In the genomic region with DNA sequence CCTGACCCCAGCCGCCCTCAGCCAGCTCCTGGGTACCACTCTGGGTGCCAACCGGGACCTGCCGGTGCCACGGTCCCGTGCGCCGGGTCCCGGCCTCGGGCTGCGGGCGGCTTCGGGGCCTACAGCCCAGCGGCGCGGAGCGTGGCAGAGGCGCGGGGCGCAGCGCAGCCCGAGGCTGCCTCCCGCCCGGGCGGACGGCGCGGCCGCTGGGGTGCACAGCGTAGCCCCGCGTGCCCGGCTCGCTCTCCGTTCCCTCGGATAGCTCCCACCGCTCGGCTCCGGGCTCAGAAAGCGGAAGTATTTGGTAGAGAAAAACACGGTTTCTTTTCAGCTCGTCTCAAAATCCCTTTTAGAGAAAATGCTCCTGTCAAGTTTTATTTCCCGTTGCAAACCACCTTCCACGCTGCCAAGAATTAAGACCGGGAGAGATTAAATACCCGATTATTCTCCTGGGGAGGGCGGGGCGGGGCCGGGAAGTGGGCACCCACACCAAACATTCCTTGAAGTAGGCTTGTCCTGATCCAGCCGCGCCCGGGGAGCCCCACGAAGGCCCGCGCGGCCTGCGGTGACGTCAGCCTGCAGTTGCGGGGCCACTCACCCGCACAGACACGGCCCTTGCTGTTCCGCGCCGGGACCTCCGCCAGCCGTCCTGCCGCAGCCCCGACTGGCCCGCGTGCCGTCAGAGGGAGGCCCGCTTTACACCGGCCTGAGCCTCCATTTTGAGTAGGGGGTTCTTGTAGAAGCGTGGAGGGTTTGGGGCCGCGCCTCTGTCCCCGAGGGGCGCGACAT, we compare ENCODE assay signal across 9 cellular contexts. TPM values are rescaled to one million over a fixed set of nuclear protein-coding genes. Genes with fewer than 3 reads are reported as not detected.
DNase-seq lines count a peak whose midpoint lies in the region; FAIRE-seq and TF ChIP-seq lines count a peak whose summit lies in the region.
"Had no signal": no experiment of that assay in that cellular context is flagged by ENCODE, and none has a peak within 500 bp of the region (broad histone marks: within the 10 kb centered on the region; RNA-seq: fewer than 3 reads in every experiment).

No MANE protein-coding gene starts in this region.

- no peaks in the 10 kb centered on the region for H3K9me1 ChIP-seq in endothelial cell of umbilical vein (replicated peaks; ENCODE audit: control insufficient read depth, extremely low read depth, insufficient read depth, low read length)

- H4K20me1 ChIP-seq in MM.1S (ENCODE audit: insufficient read depth, low read length), result 0 out of 2 replicates have a peak, but pooled peaks cover 3% of the 10 kb centered on the region
- H4K20me1 ChIP-seq in endothelial cell of umbilical vein (replicated peaks; ENCODE audit: control insufficient read depth, extremely low read depth, insufficient read depth, low read length), result no peaks in the 10 kb centered on the region

- CTCF ChIA-PET in endothelial cell of umbilical vein (lab: Charles Lee), result interaction anchor here (0.6 to 1.5 kb wide), 6 partner anchors 9 to 901 kb away, joined by 3 to 7 read pairs (median 5); no protein-coding TSS in a partner anchor

- H3K27ac ChIP-seq in MM.1S (ENCODE audit: low read length) (no peak overlapping the region), endothelial cell of umbilical vein (ENCODE audit: insufficient read depth, low read depth, low read length) (no peak overlapping the region)

- peak overlapping the region; percentile 65 for H3K4me3 ChIP-seq in AG09309 (ENCODE audit: control insufficient read depth, low read depth, low read length)
- H3K4me3 ChIP-seq in MM.1S (ENCODE audit: low read length), result peak overlapping the region; percentile 42
- H3K4me3 ChIP-seq in endothelial cell of umbilical vein (replicated peaks in 1 of 3; ENCODE audit: insufficient read depth in 1 of 3, low read depth in 1 of 3, low read length in 3 of 3), result peak overlapping the region; percentile 21 to 44 (median 34)

- H3K4me1 ChIP-seq in MM.1S (ENCODE audit: low read length) (no peaks in the 10 kb centered on the region), endothelial cell of umbilical vein (ENCODE audit: control insufficient read depth, extremely low read depth, insufficient read depth, low read length) (peaks cover 22% of the 10 kb centered on the region)

- TF ChIP-seq POLR2A in endothelial cell of umbilical vein (IDR thresholded peaks at IDR 0.05; ENCODE audit: low read depth, low read length) (no peak), H54 (IDR thresholded peaks at IDR 0.05; ENCODE audit: low read depth, low read length) (no peak)

- BruUV-seq in endothelial cell of umbilical vein (replicated peaks; lab: Mats Ljungman, UMichigan), result no TSS peak

- POLR2A ChIA-PET in endothelial cell of umbilical vein (lab: Charles Lee), result no interaction called here

- TF ChIP-seq CTCF in AG09309 (IDR thresholded peaks at IDR 0.05; ENCODE audit: control insufficient read depth, insufficient read depth, low read depth, low read length, missing control alignments) (no peak), MM.1S (IDR thresholded peaks at IDR 0.05; ENCODE audit: low read length) (no peak), endothelial cell of umbilical vein (IDR thresholded peaks at IDR 0.05; ENCODE audit: extremely low read depth in 1 of 2, insufficient read depth in 1 of 2, low read depth in 1 of 2, low read length in 2 of 2) (no peak), nephron progenitor cell (IDR thresholded peaks at IDR 0.05) (no peak)

- no peak overlapping the region for H3K27ac Mint-ChIP-seq in nephron progenitor cell
- H3K27ac Mint-ChIP-seq in activated T-helper 1 cell treated with anti-CD3 and anti-CD28 coated beads, Interleukin-12 subunit alpha, Interleukin-12 subunit beta, Interleukin-2, Interleukin-4 antibody, amounts not matched to agents 30 ng/mL and 10 ng/mL and 1 ng/mL, durations not matched to agents 14 hours and 24 hours and 36 hours, result no peak overlapping the region

- no peak overlapping the region for H2AFZ ChIP-seq in MM.1S (ENCODE audit: low read length)
- peak overlapping the region; percentile 58 for H2AFZ ChIP-seq in endothelial cell of umbilical vein (ENCODE audit: low read depth, low read length)

- H3K4me2 ChIP-seq in MM.1S (ENCODE audit: low read depth, low read length), result peak overlapping the region; percentile 79
- peak overlapping the region; percentile 46 for H3K4me2 ChIP-seq in endothelial cell of umbilical vein (ENCODE audit: insufficient read depth, low read length)

- H3K36me3 ChIP-seq in MM.1S (replicated peaks; ENCODE audit: insufficient read depth, low read length) (no peaks in the 10 kb centered on the region), endothelial cell of umbilical vein (ENCODE audit: control insufficient read depth in 2 of 2, extremely low read depth in 1 of 2, insufficient read depth in 2 of 2, low read length in 2 of 2) (no peaks in the 10 kb centered on the region)

- H3F3A ChIP-seq in MM.1S (ENCODE audit: insufficient read depth, low read length), result no peaks in the 10 kb centered on the region

- FAIRE-seq in endothelial cell of umbilical vein (lab: Jason Lieb, UNC) (no peak), H54 (lab: Jason Lieb, UNC) (no peak)
- FAIRE-seq: G401.6 had no signal

- peaks cover 100% of the 10 kb centered on the region for H3K27me3 Mint-ChIP-seq in nephron progenitor cell (ENCODE audit: low read depth, poor library complexity)
- H3K27me3 Mint-ChIP-seq in activated T-helper 1 cell treated with anti-CD3 and anti-CD28 coated beads, Interleukin-12 subunit alpha, Interleukin-12 subunit beta, Interleukin-2, Interleukin-4 antibody, amounts not matched to agents 30 ng/mL and 10 ng/mL and 1 ng/mL, durations not matched to agents 14 hours and 24 hours and 36 hours (ENCODE audit: insufficient read depth), result peaks cover 85% of the 10 kb centered on the region

- H3K27me3 ChIP-seq in MM.1S (replicated peaks; ENCODE audit: insufficient read depth, low read length), result peaks cover 94% of the 10 kb centered on the region
- H3K27me3 ChIP-seq in endothelial cell of umbilical vein (ENCODE audit: control insufficient read depth in 2 of 2, insufficient read depth in 2 of 2, low read length in 2 of 2), result peaks cover 29 to 48% of the 10 kb centered on the region in 2 experiments

- H3K79me2 ChIP-seq in MM.1S (ENCODE audit: low read length) (no peaks in the 10 kb centered on the region), endothelial cell of umbilical vein (ENCODE audit: control insufficient read depth, insufficient read depth, low read length) (peaks cover 5% of the 10 kb centered on the region)

- no peaks in the 10 kb centered on the region for H3K9me3 ChIP-seq in MM.1S (replicated peaks; ENCODE audit: insufficient read depth, low read length)
- H3K9me3 ChIP-seq in endothelial cell of umbilical vein (replicated peaks; ENCODE audit: control insufficient read depth, insufficient read depth, low read length), result no peaks in the 10 kb centered on the region

- H3K4me3 Mint-ChIP-seq in nephron progenitor cell, result peak overlapping the region; percentile 78
- H3K4me3 Mint-ChIP-seq in activated T-helper 1 cell treated with anti-CD3 and anti-CD28 coated beads, Interleukin-12 subunit alpha, Interleukin-12 subunit beta, Interleukin-2, Interleukin-4 antibody, amounts not matched to agents 30 ng/mL and 10 ng/mL and 1 ng/mL, durations not matched to agents 14 hours and 24 hours and 36 hours, result no peak overlapping the region

- no peaks in the 10 kb centered on the region for H3K36me3 Mint-ChIP-seq in nephron progenitor cell (ENCODE audit: low read depth)
- H3K36me3 Mint-ChIP-seq in activated T-helper 1 cell treated with anti-CD3 and anti-CD28 coated beads, Interleukin-12 subunit alpha, Interleukin-12 subunit beta, Interleukin-2, Interleukin-4 antibody, amounts not matched to agents 30 ng/mL and 10 ng/mL and 1 ng/mL, durations not matched to agents 14 hours and 24 hours and 36 hours (ENCODE audit: low read depth), result no peaks in the 10 kb centered on the region

- H3K4me1 Mint-ChIP-seq in nephron progenitor cell, result peaks cover 43% of the 10 kb centered on the region
- H3K4me1 Mint-ChIP-seq in activated T-helper 1 cell treated with anti-CD3 and anti-CD28 coated beads, Interleukin-12 subunit alpha, Interleukin-12 subunit beta, Interleukin-2, Interleukin-4 antibody, amounts not matched to agents 30 ng/mL and 10 ng/mL and 1 ng/mL, durations not matched to agents 14 hours and 24 hours and 36 hours (ENCODE audit: low read depth), result no peaks in the 10 kb centered on the region

- H3K9me3 Mint-ChIP-seq in nephron progenitor cell, result no peaks in the 10 kb centered on the region
- no peaks in the 10 kb centered on the region for H3K9me3 Mint-ChIP-seq in activated T-helper 1 cell treated with anti-CD3 and anti-CD28 coated beads, Interleukin-12 subunit alpha, Interleukin-12 subunit beta, Interleukin-2, Interleukin-4 antibody, amounts not matched to agents 30 ng/mL and 10 ng/mL and 1 ng/mL, durations not matched to agents 14 hours and 24 hours and 36 hours

- H3K9ac ChIP-seq in MM.1S (ENCODE audit: low read length), result no peak overlapping the region
- H3K9ac ChIP-seq in endothelial cell of umbilical vein (replicated peaks; ENCODE audit: extremely low read depth, insufficient read depth, low read length), result no peak overlapping the region

- dilution Hi-C loops in endothelial cell of umbilical vein (cut with MboI; ENCODE audit: extremely low pct_ligation_motif_present, low sequenced_read_pairs), result no loop called here

- intact Hi-C loops in endothelial cell of umbilical vein (cut with micrococcal nuclease), result no loop called here
- intact Hi-C loops in activated T-helper 1 cell treated with anti-CD3 and anti-CD28 coated beads, Interleukin-12 subunit alpha, Interleukin-12 subunit beta, Interleukin-2, Interleukin-4 antibody, amounts not matched to agents 30 ng/mL and 10 ng/mL and 1 ng/mL, durations not matched to agents 14 hours and 24 hours and 36 hours (cut with micrococcal nuclease), result loop anchor here (10.0 kb wide), 1 partner anchor 1338 kb away; no protein-coding TSS in a partner anchor

- DNase-seq in AG09309 (ENCODE audit: low read depth) (no peak), MM.1S (no peak), endothelial cell of umbilical vein (ENCODE audit: low read depth, low spot score) (no peak), nephron progenitor cell (peak; percentile 46), H54 (ENCODE audit: insufficient read length, low spot score) (no peak), OCI-M1 (lab: John Stamatoyannopoulos, UW) (no peak)
- DNase-seq in activated T-helper 1 cell treated with anti-CD3 and anti-CD28 coated beads, Interleukin-12 subunit alpha, Interleukin-12 subunit beta, Interleukin-2, Interleukin-4 antibody, amounts not matched to agents 30 ng/mL and 10 ng/mL and 1 ng/mL, durations not matched to agents 14 hours and 24 hours and 36 hours (ENCODE audit: low spot score), result no peak
- DNase-seq in stimulated activated CD4-positive, alpha-beta T cell treated with anti-CD3 and anti-CD28 coated beads, Interleukin-2, amount 100 ng/mL, for 48 hours, result no peak

- no peaks in the 10 kb centered on the region for H3K9me2 ChIP-seq in MM.1S (replicated peaks; ENCODE audit: insufficient read depth, low read length)

RNA-seq across cellular contexts. Expression of a gene that starts 7.2 kb away (rescaled TPM):
- 0.09 and 0.22 TPM in 2 replicates for total RNA-seq in endothelial cell of umbilical vein
- polyA plus RNA-seq in endothelial cell of umbilical vein, result 0.02 TPM in 1 of 2 replicates, not detected in the other
- 0.01 TPM in 2 replicates for polyA plus RNA-seq in endothelial cell of umbilical vein (2011; cell fraction: cytosol; rRNA removed)
- 0.03 TPM in 1 of 2 replicates, not detected in the other for polyA plus RNA-seq in endothelial cell of umbilical vein (2011; cell fraction: nucleus; rRNA removed)
- polyA plus RNA-seq in endothelial cell of umbilical vein (2012), result not detected in 2 replicates
- polyA minus RNA-seq in endothelial cell of umbilical vein, result not detected in 2 replicates
- 0.72 TPM for polyA minus RNA-seq in endothelial cell of umbilical vein (2011; cell fraction: cytosol; rRNA and poly(A)+ RNA removed)
- polyA minus RNA-seq in endothelial cell of umbilical vein (2011; cell fraction: nucleus; rRNA and poly(A)+ RNA removed), result not detected in 2 replicates
- not detected in 2 replicates for total RNA-seq in activated T-helper 1 cell treated with anti-CD3 and anti-CD28 coated beads, Interleukin-12 subunit alpha, Interleukin-12 subunit beta, Interleukin-2, Interleukin-4 antibody, amounts not matched to agents 30 ng/mL and 10 ng/mL and 1 ng/mL, durations not matched to agents 14 hours and 24 hours and 36 hours

RNA-seq across cellular contexts. Expression of a gene that starts 7.7 kb away (rescaled TPM):
- 15.2 and 16.7 TPM in 2 replicates for total RNA-seq in endothelial cell of umbilical vein
- 10.4 and 10.8 TPM in 2 replicates for polyA plus RNA-seq in endothelial cell of umbilical vein
- 8.2 and 9.7 TPM in 2 replicates for polyA plus RNA-seq in endothelial cell of umbilical vein (2011; cell fraction: cytosol; rRNA removed)
- polyA plus RNA-seq in endothelial cell of umbilical vein (2011; cell fraction: nucleus; rRNA removed), result 4.6 and 5.5 TPM in 2 replicates
- polyA plus RNA-seq in endothelial cell of umbilical vein (2012), result 11.6 TPM in 2 replicates
- polyA minus RNA-seq in endothelial cell of umbilical vein, result 6.6 and 8.6 TPM in 2 replicates
- polyA minus RNA-seq in endothelial cell of umbilical vein (2011; cell fraction: cytosol; rRNA and poly(A)+ RNA removed), result 2.8 TPM
- polyA minus RNA-seq in endothelial cell of umbilical vein (2011; cell fraction: nucleus; rRNA and poly(A)+ RNA removed), result 3.6 and 3.7 TPM in 2 replicates
- total RNA-seq in activated T-helper 1 cell treated with anti-CD3 and anti-CD28 coated beads, Interleukin-12 subunit alpha, Interleukin-12 subunit beta, Interleukin-2, Interleukin-4 antibody, amounts not matched to agents 30 ng/mL and 10 ng/mL and 1 ng/mL, durations not matched to agents 14 hours and 24 hours and 36 hours, result not detected in 2 replicates

RNA-seq across cellular contexts. Expression of a gene that starts 18.6 kb away (rescaled TPM):
- total RNA-seq in endothelial cell of umbilical vein, result 24.4 and 27.6 TPM in 2 replicates
- polyA plus RNA-seq in endothelial cell of umbilical vein, result 23.7 and 30.3 TPM in 2 replicates
- 15.8 and 19.0 TPM in 2 replicates for polyA plus RNA-seq in endothelial cell of umbilical vein (2011; cell fraction: cytosol; rRNA removed)
- 16.7 TPM in 2 replicates for polyA plus RNA-seq in endothelial cell of umbilical vein (2011; cell fraction: nucleus; rRNA removed)
- 15.1 and 20.3 TPM in 2 replicates for polyA plus RNA-seq in endothelial cell of umbilical vein (2012)
- polyA minus RNA-seq in endothelial cell of umbilical vein, result 24.4 and 30.3 TPM in 2 replicates
- polyA minus RNA-seq in endothelial cell of umbilical vein (2011; cell fraction: cytosol; rRNA and poly(A)+ RNA removed), result 3.2 TPM
- polyA minus RNA-seq in endothelial cell of umbilical vein (2011; cell fraction: nucleus; rRNA and poly(A)+ RNA removed), result 8.0 and 9.1 TPM in 2 replicates
- not detected in 2 replicates for total RNA-seq in activated T-helper 1 cell treated with anti-CD3 and anti-CD28 coated beads, Interleukin-12 subunit alpha, Interleukin-12 subunit beta, Interleukin-2, Interleukin-4 antibody, amounts not matched to agents 30 ng/mL and 10 ng/mL and 1 ng/mL, durations not matched to agents 14 hours and 24 hours and 36 hours

RNA-seq across cellular contexts. Expression of a gene that starts 27.4 kb away (rescaled TPM):
- 61.6 and 62.9 TPM in 2 replicates for total RNA-seq in endothelial cell of umbilical vein
- polyA plus RNA-seq in endothelial cell of umbilical vein, result 47.2 and 84.1 TPM in 2 replicates
- 44.6 and 46.3 TPM in 2 replicates for polyA plus RNA-seq in endothelial cell of umbilical vein (2011; cell fraction: cytosol; rRNA removed)
- 94.3 and 108 TPM in 2 replicates for polyA plus RNA-seq in endothelial cell of umbilical vein (2011; cell fraction: nucleus; rRNA removed)
- 32.3 and 47.7 TPM in 2 replicates for polyA plus RNA-seq in endothelial cell of umbilical vein (2012)
- polyA minus RNA-seq in endothelial cell of umbilical vein, result 8.0 and 11.3 TPM in 2 replicates
- not detected for polyA minus RNA-seq in endothelial cell of umbilical vein (2011; cell fraction: cytosol; rRNA and poly(A)+ RNA removed)
- 14.0 and 22.7 TPM in 2 replicates for polyA minus RNA-seq in endothelial cell of umbilical vein (2011; cell fraction: nucleus; rRNA and poly(A)+ RNA removed)
- total RNA-seq in activated T-helper 1 cell treated with anti-CD3 and anti-CD28 coated beads, Interleukin-12 subunit alpha, Interleukin-12 subunit beta, Interleukin-2, Interleukin-4 antibody, amounts not matched to agents 30 ng/mL and 10 ng/mL and 1 ng/mL, durations not matched to agents 14 hours and 24 hours and 36 hours, result not detected in 2 replicates

RNA-seq across cellular contexts. Expression of a gene that starts 36.3 kb away (rescaled TPM):
- total RNA-seq in endothelial cell of umbilical vein, result 15.6 and 18.5 TPM in 2 replicates
- 16.9 and 18.1 TPM in 2 replicates for polyA plus RNA-seq in endothelial cell of umbilical vein
- polyA plus RNA-seq in endothelial cell of umbilical vein (2011; cell fraction: cytosol; rRNA removed), result 13.0 and 13.8 TPM in 2 replicates
- 5.6 and 8.3 TPM in 2 replicates for polyA plus RNA-seq in endothelial cell of umbilical vein (2011; cell fraction: nucleus; rRNA removed)
- 13.9 and 16.0 TPM in 2 replicates for polyA plus RNA-seq in endothelial cell of umbilical vein (2012)
- 8.6 and 9.4 TPM in 2 replicates for polyA minus RNA-seq in endothelial cell of umbilical vein
- 5.9 TPM for polyA minus RNA-seq in endothelial cell of umbilical vein (2011; cell fraction: cytosol; rRNA and poly(A)+ RNA removed)
- 3.8 and 4.1 TPM in 2 replicates for polyA minus RNA-seq in endothelial cell of umbilical vein (2011; cell fraction: nucleus; rRNA and poly(A)+ RNA removed)
- not detected in 2 replicates for total RNA-seq in activated T-helper 1 cell treated with anti-CD3 and anti-CD28 coated beads, Interleukin-12 subunit alpha, Interleukin-12 subunit beta, Interleukin-2, Interleukin-4 antibody, amounts not matched to agents 30 ng/mL and 10 ng/mL and 1 ng/mL, durations not matched to agents 14 hours and 24 hours and 36 hours

Comparison
In these comparisons a context has a peak if more than half of its experiments do, and no peak if none do; other contexts are left out.
1. RNA of a gene that starts 7.7 kb away (total RNA-seq): 15.2 to 16.7 TPM in endothelial cell of umbilical vein; not detected in activated T-helper 1 cell treated with anti-CD3 and anti-CD28 coated beads, Interleukin-12 subunit alpha, Interleukin-12 subunit beta, Interleukin-2, Interleukin-4 antibody, amounts not matched to agents 30 ng/mL and 10 ng/mL and 1 ng/mL, durations not matched to agents 14 hours and 24 hours and 36 hours; every median in the first group is over 10 times any median in the second.
2. RNA of a gene that starts 18.6 kb away (total RNA-seq): 24.4 to 27.6 TPM in endothelial cell of umbilical vein; not detected in activated T-helper 1 cell treated with anti-CD3 and anti-CD28 coated beads, Interleukin-12 subunit alpha, Interleukin-12 subunit beta, Interleukin-2, Interleukin-4 antibody, amounts not matched to agents 30 ng/mL and 10 ng/mL and 1 ng/mL, durations not matched to agents 14 hours and 24 hours and 36 hours; every median in the first group is over 10 times any median in the second.
3. Peak in every context shown above with its lines, with median percentiles within 50 percentile points of each other: H3K4me3 ChIP-seq.